In the genomic region with DNA sequence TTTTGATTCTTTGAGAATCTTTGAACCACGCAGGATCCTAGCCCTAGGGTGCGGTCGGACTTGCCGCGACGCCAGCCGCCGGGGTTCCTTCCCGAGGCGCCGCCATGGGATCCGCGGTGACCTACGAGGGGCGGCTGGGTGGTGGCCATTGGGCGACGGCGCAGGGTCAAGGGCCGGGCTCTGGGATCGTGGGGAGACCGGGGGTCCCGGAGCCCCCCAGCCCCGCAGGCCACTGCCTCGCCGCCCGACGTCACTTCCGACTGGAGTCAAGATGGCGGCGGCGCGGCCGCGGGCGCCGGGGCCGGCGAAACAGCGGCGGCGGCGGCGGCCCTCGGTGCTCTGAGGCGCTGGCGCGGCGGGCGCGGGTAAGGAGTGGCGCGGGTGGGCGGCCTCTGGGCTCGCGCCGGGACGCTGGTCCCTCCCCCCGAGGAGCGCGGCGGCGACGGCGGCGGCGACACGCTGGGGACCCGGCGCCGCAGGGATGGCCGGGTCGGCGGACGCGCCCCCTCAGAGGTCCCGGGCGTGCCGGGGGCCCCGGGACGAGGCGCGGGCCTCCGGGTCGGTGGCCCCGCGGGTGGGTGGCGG, we compare ENCODE assay signal across 8 cellular contexts. TPM values are rescaled to one million over a fixed set of nuclear protein-coding genes. Genes with fewer than 3 reads are reported as not detected.
DNase-seq lines count a peak whose midpoint lies in the region; ATAC-seq and TF ChIP-seq lines count a peak whose summit lies in the region.

A gene with protein sequence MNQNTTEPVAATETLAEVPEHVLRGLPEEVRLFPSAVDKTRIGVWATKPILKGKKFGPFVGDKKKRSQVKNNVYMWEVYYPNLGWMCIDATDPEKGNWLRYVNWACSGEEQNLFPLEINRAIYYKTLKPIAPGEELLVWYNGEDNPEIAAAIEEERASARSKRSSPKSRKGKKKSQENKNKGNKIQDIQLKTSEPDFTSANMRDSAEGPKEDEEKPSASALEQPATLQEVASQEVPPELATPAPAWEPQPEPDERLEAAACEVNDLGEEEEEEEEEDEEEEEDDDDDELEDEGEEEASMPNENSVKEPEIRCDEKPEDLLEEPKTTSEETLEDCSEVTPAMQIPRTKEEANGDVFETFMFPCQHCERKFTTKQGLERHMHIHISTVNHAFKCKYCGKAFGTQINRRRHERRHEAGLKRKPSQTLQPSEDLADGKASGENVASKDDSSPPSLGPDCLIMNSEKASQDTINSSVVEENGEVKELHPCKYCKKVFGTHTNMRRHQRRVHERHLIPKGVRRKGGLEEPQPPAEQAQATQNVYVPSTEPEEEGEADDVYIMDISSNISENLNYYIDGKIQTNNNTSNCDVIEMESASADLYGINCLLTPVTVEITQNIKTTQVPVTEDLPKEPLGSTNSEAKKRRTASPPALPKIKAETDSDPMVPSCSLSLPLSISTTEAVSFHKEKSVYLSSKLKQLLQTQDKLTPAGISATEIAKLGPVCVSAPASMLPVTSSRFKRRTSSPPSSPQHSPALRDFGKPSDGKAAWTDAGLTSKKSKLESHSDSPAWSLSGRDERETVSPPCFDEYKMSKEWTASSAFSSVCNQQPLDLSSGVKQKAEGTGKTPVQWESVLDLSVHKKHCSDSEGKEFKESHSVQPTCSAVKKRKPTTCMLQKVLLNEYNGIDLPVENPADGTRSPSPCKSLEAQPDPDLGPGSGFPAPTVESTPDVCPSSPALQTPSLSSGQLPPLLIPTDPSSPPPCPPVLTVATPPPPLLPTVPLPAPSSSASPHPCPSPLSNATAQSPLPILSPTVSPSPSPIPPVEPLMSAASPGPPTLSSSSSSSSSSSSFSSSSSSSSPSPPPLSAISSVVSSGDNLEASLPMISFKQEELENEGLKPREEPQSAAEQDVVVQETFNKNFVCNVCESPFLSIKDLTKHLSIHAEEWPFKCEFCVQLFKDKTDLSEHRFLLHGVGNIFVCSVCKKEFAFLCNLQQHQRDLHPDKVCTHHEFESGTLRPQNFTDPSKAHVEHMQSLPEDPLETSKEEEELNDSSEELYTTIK (N-terminal part only) (plus strand): TSS at position 253 of the 585 bp plus-strand sequence. CDS start 15,418 bp downstream, outside the sequence.

- intact Hi-C loops in posterior vena cava (cut with DNase I) = loop anchor here in 1 of 2 donors (2.0 kb wide), 1 partner anchor 47 kb away; no protein-coding TSS in a partner anchor

- H3K4me3 ChIP-seq in cardiac muscle cell = peak within 1 kb of the TSS; percentile 93

- no peaks in the 10 kb centered on the region for H3K27me3 Mint-ChIP-seq in activated naive CD8-positive, alpha-beta T cell

- H3K27me3 ChIP-seq in cardiac muscle cell = no peaks in the 10 kb centered on the region

- peak within 1 kb of the TSS; percentile 74 for H3K27ac ChIP-seq in cardiac muscle cell

- peak within 1 kb of the TSS; percentile 98 for H3K27ac Mint-ChIP-seq in activated naive CD8-positive, alpha-beta T cell

- H3K4me1 Mint-ChIP-seq in activated naive CD8-positive, alpha-beta T cell (ENCODE audit: low read depth) = peaks cover 56% of the 10 kb centered on the region

- TF ChIP-seq CTCF in cardiac muscle cell (IDR thresholded peaks at IDR 0.05; ENCODE audit: low read depth, low read length) = no peak

- peaks cover 3% of the 10 kb centered on the region for H3K4me1 ChIP-seq in cardiac muscle cell (ENCODE audit: low read depth)

- DNase-seq in SKM-1 treated with dmso at 0.1 percent for 144 hours (lab: John Stamatoyannopoulos, UW; ENCODE audit: unreplicated experiment) (peak; percentile 25), SKM-1 (lab: John Stamatoyannopoulos, UW; ENCODE audit: unreplicated experiment) (no peak), SK-MEL-5 (ENCODE audit: low read depth, low spot score) (peak; percentile 37), cardiac muscle cell (ENCODE audit: low read depth in 1 of 2, low spot score in 1 of 2) (peak; percentile 60 to 67), posterior vena cava (ENCODE audit: low spot score) (peak; percentile 88), ureter (ENCODE audit: low spot score) (no peak)

- H3K36me3 Mint-ChIP-seq in activated naive CD8-positive, alpha-beta T cell = peaks cover 4% of the 10 kb centered on the region

- H3K9me3 ChIP-seq in cardiac muscle cell (ENCODE audit: low read depth) = no peaks in the 10 kb centered on the region

- no peaks in the 10 kb centered on the region for H3K9me3 Mint-ChIP-seq in activated naive CD8-positive, alpha-beta T cell (ENCODE audit: low read depth)

- peak; percentile 30 for ATAC-seq in HG03097 (IDR thresholded peaks at IDR 0.05; ENCODE audit: low FRiP score, unreplicated experiment)

- in situ Hi-C loops in SK-MEL-5 (cut with HindIII; ENCODE audit: low pct_unique_long_range_greater_than_20kb, low sequenced_read_pairs) = no loop called here

- no peaks in the 10 kb centered on the region for H3K36me3 ChIP-seq in cardiac muscle cell

- peak within 1 kb of the TSS; percentile 98 for H3K4me3 Mint-ChIP-seq in activated naive CD8-positive, alpha-beta T cell

RNA-seq across cellular contexts. Expression of the gene that starts here (rescaled TPM):
- total RNA-seq in SK-MEL-5 (2014; rRNA removed; shearing (Covaris generic)) = 4.5 and 8.3 TPM in 2 replicates
- polyA plus RNA-seq in SK-MEL-5 (2015; cell fraction: cytosol; rRNA removed) = 16.3 and 18.2 TPM in 2 replicates
- polyA plus RNA-seq in SK-MEL-5 (2015; cell fraction: nucleus; rRNA removed) = 19.1 and 29.1 TPM in 2 replicates
- 11.9 and 26.0 TPM in 2 replicates for total RNA-seq in cardiac muscle cell
- polyA plus RNA-seq in cardiac muscle cell = 19.1 and 32.5 TPM in 2 replicates
- 10 to 100 TPM; 41.7 to 46.3 TPM for total RNA-seq in posterior vena cava
- total RNA-seq in ureter = 83.1 TPM

Comparison
In these comparisons a context has a peak if more than half of its experiments do, and no peak if none do; other contexts are left out.
1. DNase-seq: peak in SKM-1 treated with dmso at 0.1 percent for 144 hours (single experiment), SK-MEL-5 (single experiment), cardiac muscle cell (2 of 2) and posterior vena cava (single experiment); none in SKM-1 (single experiment) and ureter (single experiment).